In the genomic region with DNA sequence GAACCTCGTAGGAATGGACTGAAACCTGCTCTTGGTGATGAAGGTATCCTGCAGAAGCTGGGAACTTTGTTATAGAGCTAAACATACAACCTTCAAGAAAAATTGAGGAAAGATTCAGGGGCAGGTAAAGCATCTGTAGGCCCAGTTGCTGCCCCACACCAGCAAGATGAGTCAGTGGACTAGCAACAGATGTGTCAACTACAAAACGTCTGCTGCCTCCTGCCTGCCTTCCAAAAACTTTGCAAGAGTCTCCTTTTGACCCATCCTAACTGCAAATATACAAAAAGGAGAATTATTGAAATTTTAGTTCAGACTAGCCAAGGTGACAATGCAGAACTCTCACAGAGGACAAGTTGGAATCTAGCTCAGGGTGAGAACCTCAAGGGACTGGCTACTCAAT, we compare ENCODE assay signal across 17 cellular contexts.
A peak's percentile ranks its signal among the peaks of the same experiment; 100 is the strongest.
DNase-seq lines count a peak whose midpoint lies in the region; ATAC-seq and TF ChIP-seq lines count a peak whose summit lies in the region.
"Had no signal": no experiment of that assay in that cellular context is flagged by ENCODE, and none has a peak within 500 bp of the region (broad histone marks: within the 10 kb centered on the region; RNA-seq: fewer than 3 reads in every experiment).

No MANE protein-coding gene starts in this region.

- no peak for ATAC-seq in HCT116
- no peak for ATAC-seq in natural killer cell treated with Interleukin-12 subunit alpha and Interleukin-12 subunit beta and Interleukin-15 and Interleukin-18, amount 100 ng/mL, for 72 hours
- ATAC-seq: A549 had no signal

- RAD21 ChIA-PET in HCT116 (lab: Charles Lee; ENCODE audit: low non-redundant PET in 1 of 2, low total read pairs in 2 of 2, uncharacterized antibody in 2 of 2, unreplicated experiment in 2 of 2) = no interaction called here

- no peak overlapping the region for H3K4me3 Mint-ChIP-seq in neural progenitor cell
- H3K4me3 Mint-ChIP-seq in natural killer cell treated with Interleukin-12 subunit alpha and Interleukin-12 subunit beta and Interleukin-15 and Interleukin-18, amount 100 ng/mL, for 72 hours = no peak overlapping the region
- H3K4me3 Mint-ChIP-seq: CD14-positive monocyte had no signal

- no peaks in the 10 kb centered on the region for H3K36me3 Mint-ChIP-seq in neural progenitor cell
- H3K36me3 Mint-ChIP-seq in natural killer cell treated with Interleukin-12 subunit alpha and Interleukin-12 subunit beta and Interleukin-15 and Interleukin-18, amount 100 ng/mL, for 72 hours = peaks cover 3% of the 10 kb centered on the region
- H3K36me3 Mint-ChIP-seq: CD14-positive monocyte had no signal

- no peaks in the 10 kb centered on the region for H3K4me1 Mint-ChIP-seq in neural progenitor cell
- H3K4me1 Mint-ChIP-seq in natural killer cell treated with Interleukin-12 subunit alpha and Interleukin-12 subunit beta and Interleukin-15 and Interleukin-18, amount 100 ng/mL, for 72 hours (ENCODE audit: low read depth in 2 of 2) = no peaks in the 10 kb centered on the region
- H3K4me1 Mint-ChIP-seq: CD14-positive monocyte had no signal

- H3K4me1 ChIP-seq in HCT116 (ENCODE audit: control insufficient read depth in 1 of 2, insufficient read depth in 2 of 2, low read length in 2 of 2) = no peaks in the 10 kb centered on the region
- H3K4me1 ChIP-seq in adipocyte (ENCODE audit: control insufficient read depth, insufficient read depth, low read length) = no peaks in the 10 kb centered on the region
- peaks cover 10% of the 10 kb centered on the region for H3K4me1 ChIP-seq in neural progenitor cell
- H3K4me1 ChIP-seq: A549 had no signal

- POLR2A ChIA-PET in HCT116 (lab: Charles Lee) = no interaction called here

- no peaks in the 10 kb centered on the region for H4K20me1 ChIP-seq in HCT116 (ENCODE audit: insufficient read depth)
- no peaks in the 10 kb centered on the region for H4K20me1 ChIP-seq in neural progenitor cell (ENCODE audit: low read depth)

- H3K27ac ChIP-seq in HCT116 (ENCODE audit: low read depth, low read length) (no peak overlapping the region), neural progenitor cell (no peak overlapping the region)
- H3K27ac ChIP-seq: A549, KMS-11 had no signal

- H3K79me2 ChIP-seq in HCT116 (ENCODE audit: insufficient read depth, low read length) (no peaks in the 10 kb centered on the region), neural progenitor cell (ENCODE audit: low read depth) (no peaks in the 10 kb centered on the region)

- H3K4me3 ChIP-seq in HCT116 (replicated peaks in 1 of 2; ENCODE audit: low read depth in 1 of 2, low read length in 2 of 2) (no peak overlapping the region), adipocyte (ENCODE audit: low read length) (no peak overlapping the region), fibroblast of mammary gland (ENCODE audit: control insufficient read depth, low read depth, low read length) (no peak overlapping the region), neural progenitor cell (no peak overlapping the region)
- H3K4me3 ChIP-seq: A549 had no signal

- H3K9ac ChIP-seq in HCT116 (ENCODE audit: low read length) (no peak overlapping the region), adipocyte (ENCODE audit: low read length) (no peak overlapping the region), neural progenitor cell (no peak overlapping the region)
- H3K9ac ChIP-seq: KMS-11 had no signal

- peaks cover 24% of the 10 kb centered on the region for H3K9me3 Mint-ChIP-seq in neural progenitor cell
- H3K9me3 Mint-ChIP-seq in natural killer cell treated with Interleukin-12 subunit alpha and Interleukin-12 subunit beta and Interleukin-15 and Interleukin-18, amount 100 ng/mL, for 72 hours = peaks cover 2% of the 10 kb centered on the region

- TF ChIP-seq RAD21 in HCT116 (IDR thresholded peaks at IDR 0.05; ENCODE audit: low read depth) = peak; percentile 11; the same call in 1 of the 2 replicates

- TF ChIP-seq POLR2A in HCT116 (IDR thresholded peaks at IDR 0.05; ENCODE audit: borderline replicate concordance, extremely low read depth, insufficient read depth, insufficient read length) = no peak

- H2AFZ ChIP-seq in HCT116 (ENCODE audit: low read depth, low read length, poor library complexity, severe bottlenecking) = no peak overlapping the region
- H2AFZ ChIP-seq in neural progenitor cell (replicated peaks) = peak overlapping the region; percentile 2

- H3K4me2 ChIP-seq in HCT116 (ENCODE audit: low read length) (no peak overlapping the region), neural progenitor cell (no peak overlapping the region)
- H3K4me2 ChIP-seq: A549, KMS-11 had no signal

- no peaks in the 10 kb centered on the region for H3F3A ChIP-seq in neural progenitor cell (ENCODE audit: low read depth)

- no peaks in the 10 kb centered on the region for H3K27me3 Mint-ChIP-seq in neural progenitor cell (ENCODE audit: insufficient read depth, low read depth)
- no peaks in the 10 kb centered on the region for H3K27me3 Mint-ChIP-seq in natural killer cell treated with Interleukin-12 subunit alpha and Interleukin-12 subunit beta and Interleukin-15 and Interleukin-18, amount 100 ng/mL, for 72 hours

- H3K27ac Mint-ChIP-seq in neural progenitor cell = no peak overlapping the region
- H3K27ac Mint-ChIP-seq in natural killer cell treated with Interleukin-12 subunit alpha and Interleukin-12 subunit beta and Interleukin-15 and Interleukin-18, amount 100 ng/mL, for 72 hours = no peak overlapping the region
- H3K27ac Mint-ChIP-seq: CD14-positive monocyte had no signal

- no peak for DNase-seq in HCT116 (ENCODE audit: low read depth, low spot score)
- peak; percentile 1 for DNase-seq in adipocyte (ENCODE audit: low read depth)
- peak; percentile 57 for DNase-seq in fibroblast of mammary gland (ENCODE audit: low read depth)
- no peak for DNase-seq in neural progenitor cell (ENCODE audit: low spot score)
- DNase-seq in GM19238 (ENCODE audit: insufficient read length, low spot score) = no peak
- DNase-seq in natural killer cell treated with Interleukin-12 subunit alpha and Interleukin-12 subunit beta and Interleukin-15 and Interleukin-18, amount 100 ng/mL, for 72 hours (ENCODE audit: low spot score) = no peak
- DNase-seq in AG20443 (ENCODE audit: low spot score) = no peak
- no peak for DNase-seq in NK-92 treated with Interleukin-12 subunit alpha and Interleukin-12 subunit beta, amount 100 ng/mL, for 24 hours (lab: John Stamatoyannopoulos, UW)
- DNase-seq: COR-L47, DMS53, NCI-H1105 treated with DMSO at 0.1 percent for 48 hours, NCI-H187, NCI-H446, Right ventricle myocardium superior had no signal

- no peaks in the 10 kb centered on the region for H3K27me3 ChIP-seq in HCT116 (ENCODE audit: insufficient read depth, low read length)
- no peaks in the 10 kb centered on the region for H3K27me3 ChIP-seq in adipocyte (replicated peaks; ENCODE audit: control insufficient read depth, insufficient read depth, low read length)
- no peaks in the 10 kb centered on the region for H3K27me3 ChIP-seq in neural progenitor cell

- intact Hi-C loops in HCT116 (cut with micrococcal nuclease) = no loop called here

- CTCF ChIA-PET in HCT116 (lab: Charles Lee) = no interaction called here

- TF ChIP-seq CTCF in HCT116 (IDR thresholded peaks at IDR 0.05 in 2 of 3, conservative IDR thresholded peaks at IDR 0.05 in 1 of 3; ENCODE audit: borderline replicate concordance in 1 of 3, insufficient read depth in 1 of 3, low read depth in 2 of 3, low read length in 2 of 3) (no peak), fibroblast of mammary gland (conservative IDR thresholded peaks at IDR 0.05; ENCODE audit: control insufficient read depth, insufficient read depth, low read depth, low read length) (peak; percentile 31), neural progenitor cell (IDR thresholded peaks at IDR 0.05) (no peak)

- BruUV-seq in HCT116 (replicated peaks; lab: Mats Ljungman, UMichigan) = no TSS peak

- H3K36me3 ChIP-seq in HCT116 (ENCODE audit: control insufficient read depth in 1 of 2, insufficient read depth in 2 of 2, low read length in 2 of 2) = no peaks in the 10 kb centered on the region
- H3K36me3 ChIP-seq in adipocyte (ENCODE audit: control insufficient read depth, insufficient read depth, low read length, severe bottlenecking) = no peaks in the 10 kb centered on the region
- no peaks in the 10 kb centered on the region for H3K36me3 ChIP-seq in neural progenitor cell

- no peaks in the 10 kb centered on the region; a peak in 1 of 4 replicates for H3K9me3 ChIP-seq in HCT116 (ENCODE audit: control insufficient read depth in 1 of 2, insufficient read depth in 1 of 2, low read depth in 1 of 2, low read length in 2 of 2)
- no peaks in the 10 kb centered on the region for H3K9me3 ChIP-seq in adipocyte (ENCODE audit: control insufficient read depth, low read length)
- H3K9me3 ChIP-seq in neural progenitor cell (ENCODE audit: low read depth) = peaks cover 5% of the 10 kb centered on the region
- H3K9me3 ChIP-seq: A549 had no signal

- no peaks in the 10 kb centered on the region for H3K9me2 ChIP-seq in HCT116 (ENCODE audit: insufficient read depth)

TF ChIP-seq in HCT116, 20 proteins besides CTCF, POLR2A, EP300 and RAD21 (continues in another document):
- TF ChIP-seq JUND (IDR thresholded peaks at IDR 0.05) (no peak), TCF7L2 (IDR thresholded peaks at IDR 0.05; ENCODE audit: borderline replicate concordance, extremely low read depth, insufficient read depth, insufficient read length) (no peak), EGR1 (IDR thresholded peaks at IDR 0.05; ENCODE audit: low read depth) (no peak), SRF (IDR thresholded peaks at IDR 0.05; ENCODE audit: low read depth) (no peak), ZNF274 (IDR thresholded peaks at IDR 0.05; ENCODE audit: low read depth, low read length) (no peak), MAX (IDR thresholded peaks at IDR 0.05) (no peak), ZBTB33 (IDR thresholded peaks at IDR 0.05; ENCODE audit: extremely low read depth, insufficient replicate concordance, low read length) (no peak)

Comparison
In these comparisons a context has a peak if more than half of its experiments do, and no peak if none do; other contexts are left out.
1. DNase-seq: peak in adipocyte (single experiment) and fibroblast of mammary gland (single experiment); none in HCT116 (single experiment), neural progenitor cell (single experiment), GM19238 (single experiment), natural killer cell treated with Interleukin-12 subunit alpha and Interleukin-12 subunit beta and Interleukin-15 and Interleukin-18, amount 100 ng/mL, for 72 hours (single experiment), AG20443 (single experiment) and NK-92 treated with Interleukin-12 subunit alpha and Interleukin-12 subunit beta, amount 100 ng/mL, for 24 hours (single experiment).